Comparison of ENCODE assay signal across 8 cellular contexts in genomic region chr12:123269980-123270379, GRCh38. TPM values are rescaled to one million over a fixed set of nuclear protein-coding genes. Genes with fewer than 3 reads are reported as not detected.
DNase-seq lines count a peak whose midpoint lies in the region; ATAC-seq and TF ChIP-seq lines count a peak whose summit lies in the region.

No MANE protein-coding gene starts in this region.

- no peaks in the 10 kb centered on the region for H3K9me3 ChIP-seq in Caco-2
- H3K9me3 ChIP-seq in mesodermal cell (ENCODE audit: control insufficient read depth, low read length): no peaks in the 10 kb centered on the region

- peak overlapping the region; percentile 50 for H3K27ac Mint-ChIP-seq in Caco-2 (ENCODE audit: unreplicated experiment)
- peak overlapping the region; percentile 98 for H3K27ac Mint-ChIP-seq in chondrocyte (ENCODE audit: unreplicated experiment)
- peak overlapping the region; percentile 93 for H3K27ac Mint-ChIP-seq in type B pancreatic cell

- CTCF ChIA-PET in Caco-2 (lab: Charles Lee): interaction anchor here (1.0 kb wide), 1 partner anchor 114 kb away, joined by 4 read pairs; the partner anchor contains the start of gene KMT5A

- peak overlapping the region; percentile 77 for H3K4me3 Mint-ChIP-seq in Caco-2 (ENCODE audit: unreplicated experiment)
- H3K4me3 Mint-ChIP-seq in chondrocyte (ENCODE audit: unreplicated experiment): peak overlapping the region; percentile 94
- peak overlapping the region; percentile 95 for H3K4me3 Mint-ChIP-seq in type B pancreatic cell

- TF ChIP-seq CTCF in Caco-2 (IDR thresholded peaks at IDR 0.05; ENCODE audit: insufficient read depth in 1 of 2, low read depth in 1 of 2, low read length in 1 of 2, severe bottlenecking in 1 of 2, unreplicated experiment in 1 of 2): no peak
- TF ChIP-seq CTCF in chondrocyte (IDR thresholded peaks at IDR 0.05): no peak
- TF ChIP-seq CTCF in type B pancreatic cell (conservative IDR thresholded peaks at IDR 0.05): no peak

- H3K4me1 ChIP-seq in Caco-2 (0 out of 2 replicates have a peak, but pooled peaks cover 5% of the 10 kb centered on the region), mesodermal cell (ENCODE audit: control insufficient read depth, insufficient read depth, low read length, poor library complexity, severe bottlenecking) (peaks cover 17% of the 10 kb centered on the region)

- H3K36me3 Mint-ChIP-seq in Caco-2 (ENCODE audit: insufficient read depth, unreplicated experiment): peaks cover 25% of the 10 kb centered on the region
- peaks cover 3% of the 10 kb centered on the region for H3K36me3 Mint-ChIP-seq in chondrocyte (ENCODE audit: low read depth)
- peaks cover 8% of the 10 kb centered on the region for H3K36me3 Mint-ChIP-seq in type B pancreatic cell

- H3K4me1 Mint-ChIP-seq in Caco-2 (ENCODE audit: low read depth, unreplicated experiment) (no peaks in the 10 kb centered on the region), chondrocyte (ENCODE audit: low read depth) (peaks cover 35% of the 10 kb centered on the region), type B pancreatic cell (ENCODE audit: unreplicated experiment) (peaks cover 12% of the 10 kb centered on the region)

- H3K27me3 ChIP-seq in Caco-2 (replicated peaks; ENCODE audit: control insufficient read depth, insufficient read depth, low read length): no peaks in the 10 kb centered on the region

- H3K9me3 Mint-ChIP-seq in Caco-2 (ENCODE audit: unreplicated experiment): no peaks in the 10 kb centered on the region
- no peaks in the 10 kb centered on the region for H3K9me3 Mint-ChIP-seq in chondrocyte (ENCODE audit: low read depth)
- H3K9me3 Mint-ChIP-seq in type B pancreatic cell: no peaks in the 10 kb centered on the region

- POLR2A ChIA-PET in Caco-2 (lab: Charles Lee): interaction anchor here (0.6 to 1.0 kb wide), 2 partner anchors 37 to 89 kb away, joined by 3 to 4 read pairs; partner anchors contain the start of gene MPHOSPH9

- intact Hi-C loops in Caco-2 (cut with micrococcal nuclease; ENCODE audit: unreplicated experiment): loop anchor here (2.0 kb wide), 1 partner anchor 95 kb away; the partner anchor contains the start of gene SBNO1

- BruUV-seq in Caco-2 (replicated peaks; lab: Mats Ljungman, UMichigan): TSS peak; percentile 51

- WGBS in mesodermal cell (ENCODE audit: insufficient coverage in 2 of 2), 2 experiments: 1 to 4% methylated on average over 4 to 7 of the region's 10 CpGs

- H3K27ac ChIP-seq in mesodermal cell (ENCODE audit: low read depth, low read length, severe bottlenecking): peak overlapping the region; percentile 96

- no peaks in the 10 kb centered on the region for H3K27me3 Mint-ChIP-seq in Caco-2 (ENCODE audit: insufficient read depth, unreplicated experiment)
- H3K27me3 Mint-ChIP-seq in chondrocyte (ENCODE audit: low read depth): no peaks in the 10 kb centered on the region
- no peaks in the 10 kb centered on the region for H3K27me3 Mint-ChIP-seq in type B pancreatic cell

- no peak for DNase-seq in Caco-2
- peak; percentile 45 for DNase-seq in NAMALWA (ENCODE audit: low spot score)
- peak; percentile 76 for DNase-seq in chondrocyte (ENCODE audit: low spot score)
- DNase-seq in type B pancreatic cell (ENCODE audit: extremely low spot score, unreplicated experiment): no peak
- no peak for DNase-seq in GM19238 (ENCODE audit: insufficient read length, low spot score)

- ATAC-seq in HG03175 (IDR thresholded peaks at IDR 0.05; ENCODE audit: unreplicated experiment): no peak
- ATAC-seq in GM18519 (IDR thresholded peaks at IDR 0.05; ENCODE audit: low FRiP score, unreplicated experiment): no peak

- H3K4me3 ChIP-seq in Caco-2 (ENCODE audit: low read depth, low read length) (peak overlapping the region; percentile 63), mesodermal cell (ENCODE audit: extremely low read depth, insufficient read depth, low read length, poor library complexity, severe bottlenecking) (peak overlapping the region; percentile 90)

- H3K36me3 ChIP-seq in Caco-2 (ENCODE audit: control insufficient read depth, insufficient read depth, low read length) (no peaks in the 10 kb centered on the region; the same call in 1 of the 2 replicates), mesodermal cell (ENCODE audit: control insufficient read depth, insufficient read depth, low read length) (peaks cover 40% of the 10 kb centered on the region)

RNA-seq across cellular contexts. Expression of gene CDK2AP1, which starts 1.7 kb away (rescaled TPM):
- 81.2 and 86.8 TPM in 2 replicates for total RNA-seq in Caco-2 (2022)
- total RNA-seq in chondrocyte: 263 to 301 TPM (median 280 TPM) in 3 replicates
- polyA plus RNA-seq in mesodermal cell (2013, experiment 1 of 2): 227 TPM
- 235 TPM for polyA plus RNA-seq in mesodermal cell (2013, experiment 2 of 2)
- 70.7 and 128 TPM in 2 replicates for total RNA-seq in type B pancreatic cell (ENCODE audit: low replicate concordance)

RNA-seq across cellular contexts. Expression of gene MTRFR, which starts 36.7 kb away (rescaled TPM):
- 20.2 and 21.0 TPM in 2 replicates for total RNA-seq in Caco-2 (2022)
- 11.5 to 14.4 TPM (median 12.2 TPM) in 3 replicates for total RNA-seq in chondrocyte
- polyA plus RNA-seq in mesodermal cell (2013, experiment 1 of 2): 14.2 TPM
- polyA plus RNA-seq in mesodermal cell (2013, experiment 2 of 2): 13.9 TPM
- 13.9 and 17.2 TPM in 2 replicates for total RNA-seq in type B pancreatic cell (ENCODE audit: low replicate concordance)

RNA-seq across cellular contexts. Expression of gene MPHOSPH9, which starts 37.0 kb away (rescaled TPM):
- total RNA-seq in Caco-2 (2022) (41.1 and 43.1 TPM in 2 replicates), chondrocyte (24.9 to 35.5 TPM (median 27.2 TPM) in 3 replicates), type B pancreatic cell (ENCODE audit: low replicate concordance) (15.1 and 52.3 TPM in 2 replicates)
- 38.3 TPM for polyA plus RNA-seq in mesodermal cell (2013, experiment 1 of 2)
- polyA plus RNA-seq in mesodermal cell (2013, experiment 2 of 2): 44.8 TPM

Comparison
In these comparisons a context has a peak if more than half of its experiments do, and no peak if none do; other contexts are left out.
1. DNase-seq: peak in NAMALWA (single experiment) and chondrocyte (single experiment); none in Caco-2 (0 of 2), type B pancreatic cell (single experiment) and GM19238 (single experiment).
2. Peak in every context shown above with its lines, with median percentiles within 50 percentile points of each other: H3K27ac Mint-ChIP-seq and H3K4me3 Mint-ChIP-seq.